ENCODE assay signal across 1 cellular context in the genomic region with DNA sequence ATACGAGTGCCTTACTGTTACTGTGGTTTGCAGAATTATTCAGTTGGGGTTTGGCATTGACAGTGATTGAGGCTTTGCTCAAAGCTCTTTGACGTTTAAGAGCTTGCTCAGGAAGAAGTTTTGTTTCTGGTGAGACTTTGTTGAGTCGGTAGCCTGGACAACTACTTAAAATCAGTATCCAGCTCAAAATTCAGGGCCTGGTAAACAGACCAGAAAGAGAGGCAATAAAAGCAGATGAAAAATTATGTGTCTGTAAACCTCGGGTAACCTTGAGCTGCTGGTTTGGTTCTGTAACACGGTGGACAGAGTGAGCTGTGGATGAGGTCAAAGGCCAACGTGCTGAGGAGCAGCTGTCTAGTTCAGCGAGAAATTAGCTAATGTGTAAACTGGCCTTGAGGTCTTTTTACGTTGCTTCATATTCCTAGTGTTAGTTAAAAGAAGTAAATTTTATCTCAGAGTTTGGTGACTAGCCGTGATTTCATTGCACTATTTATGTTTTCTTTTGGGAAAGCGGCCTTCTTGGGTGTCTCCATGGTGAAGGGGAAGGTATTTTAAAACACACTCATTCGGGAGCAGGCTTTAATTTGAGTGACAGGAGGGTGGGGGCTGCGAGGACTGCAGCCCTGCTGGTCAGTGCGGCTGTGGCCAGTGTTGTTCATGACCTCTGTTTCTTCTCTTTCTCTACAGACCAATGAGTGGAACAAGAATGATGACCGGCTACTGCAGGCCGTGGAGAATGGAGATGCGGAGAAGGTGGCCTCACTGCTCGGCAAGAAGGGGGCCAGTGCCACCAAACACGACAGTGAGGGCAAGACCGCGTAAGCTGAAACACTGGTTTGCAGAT.
TF ChIP-seq lines count a peak whose summit lies in the region.

No MANE protein-coding gene starts in this region.

TF ChIP-seq in HepG2, 621 proteins besides CTCF, POLR2A, EP300 and RAD21 (continued from another document and continues in another):
- TF ChIP-seq, protein P1, sequence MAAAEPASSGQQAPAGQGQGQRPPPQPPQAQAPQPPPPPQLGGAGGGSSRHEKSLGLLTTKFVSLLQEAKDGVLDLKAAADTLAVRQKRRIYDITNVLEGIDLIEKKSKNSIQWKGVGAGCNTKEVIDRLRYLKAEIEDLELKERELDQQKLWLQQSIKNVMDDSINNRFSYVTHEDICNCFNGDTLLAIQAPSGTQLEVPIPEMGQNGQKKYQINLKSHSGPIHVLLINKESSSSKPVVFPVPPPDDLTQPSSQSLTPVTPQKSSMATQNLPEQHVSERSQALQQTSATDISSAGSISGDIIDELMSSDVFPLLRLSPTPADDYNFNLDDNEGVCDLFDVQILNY (CRISPR knock-in tag; conservative IDR thresholded peaks at IDR 0.05), result no peak
- TF ChIP-seq NR2F6 (IDR thresholded peaks at IDR 0.05) (peak; percentile 97), NR2F6 (CRISPR knock-in tag; IDR thresholded peaks at IDR 0.05) (peak; percentile 98), SUZ12 (IDR thresholded peaks at IDR 0.05; ENCODE audit: low read depth, low read length) (no peak), SRSF4 (IDR thresholded peaks at IDR 0.05; ENCODE audit: low read depth, low read length, poor library complexity, severe bottlenecking) (no peak), NONO (IDR thresholded peaks at IDR 0.05) (no peak), NONO (CRISPR knock-in tag; conservative IDR thresholded peaks at IDR 0.05) (peak; percentile 55; the same call in 1 of the 2 replicates), JARID2 (CRISPR knock-in tag; IDR thresholded peaks at IDR 0.05; ENCODE audit: insufficient replicate concordance) (no peak), ATF1 (CRISPR knock-in tag; IDR thresholded peaks at IDR 0.05) (0 out of 2 replicates have a peak, but pooled peaks have one; percentile 47), HNRNPL (IDR thresholded peaks at IDR 0.05; ENCODE audit: low read depth, low read length) (no peak), MTF1 (CRISPR knock-in tag; IDR thresholded peaks at IDR 0.05) (no peak), ZNF292 (CRISPR knock-in tag; IDR thresholded peaks at IDR 0.05; ENCODE audit: borderline replicate concordance, low read depth) (peak; percentile 89; the same call in 1 of the 2 replicates), KLF6 (CRISPR knock-in tag; IDR thresholded peaks at IDR 0.05) (no peak), RELA (CRISPR knock-in tag; IDR thresholded peaks at IDR 0.05) (no peak), PAX8 (CRISPR knock-in tag; IDR thresholded peaks at IDR 0.05; ENCODE audit: borderline replicate concordance) (no peak), SP4 (CRISPR knock-in tag; IDR thresholded peaks at IDR 0.05) (no peak), AGO1 (IDR thresholded peaks at IDR 0.05; ENCODE audit: low read depth, low read length, poor library complexity, severe bottlenecking) (no peak), RBM22 (optimal IDR thresholded peaks at IDR 0.05; ENCODE audit: low read length) (no peak), TP53 (CRISPR knock-in tag; conservative IDR thresholded peaks at IDR 0.05) (no peak), ARID2 (CRISPR knock-in tag; IDR thresholded peaks at IDR 0.05; ENCODE audit: borderline replicate concordance) (no peak), ZSCAN9 (CRISPR knock-in tag; IDR thresholded peaks at IDR 0.05; ENCODE audit: borderline replicate concordance) (no peak; the same call in 1 of the 2 replicates), ETV5 (CRISPR knock-in tag; IDR thresholded peaks at IDR 0.05; ENCODE audit: borderline replicate concordance) (no peak), RCOR2 (CRISPR knock-in tag; IDR thresholded peaks at IDR 0.05) (no peak), MBD4 (IDR thresholded peaks at IDR 0.05; ENCODE audit: borderline replicate concordance, low read length) (no peak), SRF (IDR thresholded peaks at IDR 0.05; ENCODE audit: low read depth, low read length) (no peak), ZBTB7B (CRISPR knock-in tag; IDR thresholded peaks at IDR 0.05) (no peak), NCOR1 (IDR thresholded peaks at IDR 0.05; ENCODE audit: borderline replicate concordance, low read length) (peak; percentile 78), FOXO1 (CRISPR knock-in tag; IDR thresholded peaks at IDR 0.05) (peak; percentile 37; the same call in 1 of the 2 replicates), AHR (CRISPR knock-in tag; IDR thresholded peaks at IDR 0.05) (no peak), FOSL1 (CRISPR knock-in tag; IDR thresholded peaks at IDR 0.05; ENCODE audit: borderline replicate concordance) (no peak), ZNF430 (CRISPR knock-in tag; IDR thresholded peaks at IDR 0.05) (peak; percentile 82; the same call in 1 of the 2 replicates), TMF1 (CRISPR knock-in tag; IDR thresholded peaks at IDR 0.05; ENCODE audit: low read depth) (no peak), MIXL1 (CRISPR knock-in tag; IDR thresholded peaks at IDR 0.05) (peak; percentile 62; the same call in 1 of the 2 replicates), CENPT (CRISPR knock-in tag; IDR thresholded peaks at IDR 0.05; ENCODE audit: low read depth) (no peak), ZNF256 (CRISPR knock-in tag; conservative IDR thresholded peaks at IDR 0.05) (no peak), ZFP36L1 (CRISPR knock-in tag; IDR thresholded peaks at IDR 0.05) (0 out of 2 replicates have a peak, but pooled peaks have one; percentile 30)
- TF ChIP-seq, protein P2, sequence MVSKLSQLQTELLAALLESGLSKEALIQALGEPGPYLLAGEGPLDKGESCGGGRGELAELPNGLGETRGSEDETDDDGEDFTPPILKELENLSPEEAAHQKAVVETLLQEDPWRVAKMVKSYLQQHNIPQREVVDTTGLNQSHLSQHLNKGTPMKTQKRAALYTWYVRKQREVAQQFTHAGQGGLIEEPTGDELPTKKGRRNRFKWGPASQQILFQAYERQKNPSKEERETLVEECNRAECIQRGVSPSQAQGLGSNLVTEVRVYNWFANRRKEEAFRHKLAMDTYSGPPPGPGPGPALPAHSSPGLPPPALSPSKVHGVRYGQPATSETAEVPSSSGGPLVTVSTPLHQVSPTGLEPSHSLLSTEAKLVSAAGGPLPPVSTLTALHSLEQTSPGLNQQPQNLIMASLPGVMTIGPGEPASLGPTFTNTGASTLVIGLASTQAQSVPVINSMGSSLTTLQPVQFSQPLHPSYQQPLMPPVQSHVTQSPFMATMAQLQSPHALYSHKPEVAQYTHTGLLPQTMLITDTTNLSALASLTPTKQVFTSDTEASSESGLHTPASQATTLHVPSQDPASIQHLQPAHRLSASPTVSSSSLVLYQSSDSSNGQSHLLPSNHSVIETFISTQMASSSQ (IDR thresholded peaks at IDR 0.05; ENCODE audit: low read depth), result peak; percentile 62; the same call in 1 of the 2 replicates
- TF ChIP-seq, protein P2 (CRISPR knock-in tag; IDR thresholded peaks at IDR 0.05; ENCODE audit: borderline replicate concordance), result peak; percentile 60; the same call in 1 of the 2 replicates
- TF ChIP-seq, protein P3, sequence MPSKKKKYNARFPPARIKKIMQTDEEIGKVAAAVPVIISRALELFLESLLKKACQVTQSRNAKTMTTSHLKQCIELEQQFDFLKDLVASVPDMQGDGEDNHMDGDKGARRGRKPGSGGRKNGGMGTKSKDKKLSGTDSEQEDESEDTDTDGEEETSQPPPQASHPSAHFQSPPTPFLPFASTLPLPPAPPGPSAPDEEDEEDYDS (CRISPR knock-in tag; IDR thresholded peaks at IDR 0.05), result no peak
- TF ChIP-seq, protein P4, sequence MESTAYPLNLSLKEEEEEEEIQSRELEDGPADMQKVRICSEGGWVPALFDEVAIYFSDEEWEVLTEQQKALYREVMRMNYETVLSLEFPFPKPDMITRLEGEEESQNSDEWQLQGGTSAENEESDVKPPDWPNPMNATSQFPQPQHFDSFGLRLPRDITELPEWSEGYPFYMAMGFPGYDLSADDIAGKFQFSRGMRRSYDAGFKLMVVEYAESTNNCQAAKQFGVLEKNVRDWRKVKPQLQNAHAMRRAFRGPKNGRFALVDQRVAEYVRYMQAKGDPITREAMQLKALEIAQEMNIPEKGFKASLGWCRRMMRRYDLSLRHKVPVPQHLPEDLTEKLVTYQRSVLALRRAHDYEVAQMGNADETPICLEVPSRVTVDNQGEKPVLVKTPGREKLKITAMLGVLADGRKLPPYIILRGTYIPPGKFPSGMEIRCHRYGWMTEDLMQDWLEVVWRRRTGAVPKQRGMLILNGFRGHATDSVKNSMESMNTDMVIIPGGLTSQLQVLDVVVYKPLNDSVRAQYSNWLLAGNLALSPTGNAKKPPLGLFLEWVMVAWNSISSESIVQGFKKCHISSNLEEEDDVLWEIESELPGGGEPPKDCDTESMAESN (CRISPR knock-in tag; conservative IDR thresholded peaks at IDR 0.05), result 0 out of 2 replicates have a peak, but pooled peaks have one; percentile 35
- TF ChIP-seq, protein P5, sequence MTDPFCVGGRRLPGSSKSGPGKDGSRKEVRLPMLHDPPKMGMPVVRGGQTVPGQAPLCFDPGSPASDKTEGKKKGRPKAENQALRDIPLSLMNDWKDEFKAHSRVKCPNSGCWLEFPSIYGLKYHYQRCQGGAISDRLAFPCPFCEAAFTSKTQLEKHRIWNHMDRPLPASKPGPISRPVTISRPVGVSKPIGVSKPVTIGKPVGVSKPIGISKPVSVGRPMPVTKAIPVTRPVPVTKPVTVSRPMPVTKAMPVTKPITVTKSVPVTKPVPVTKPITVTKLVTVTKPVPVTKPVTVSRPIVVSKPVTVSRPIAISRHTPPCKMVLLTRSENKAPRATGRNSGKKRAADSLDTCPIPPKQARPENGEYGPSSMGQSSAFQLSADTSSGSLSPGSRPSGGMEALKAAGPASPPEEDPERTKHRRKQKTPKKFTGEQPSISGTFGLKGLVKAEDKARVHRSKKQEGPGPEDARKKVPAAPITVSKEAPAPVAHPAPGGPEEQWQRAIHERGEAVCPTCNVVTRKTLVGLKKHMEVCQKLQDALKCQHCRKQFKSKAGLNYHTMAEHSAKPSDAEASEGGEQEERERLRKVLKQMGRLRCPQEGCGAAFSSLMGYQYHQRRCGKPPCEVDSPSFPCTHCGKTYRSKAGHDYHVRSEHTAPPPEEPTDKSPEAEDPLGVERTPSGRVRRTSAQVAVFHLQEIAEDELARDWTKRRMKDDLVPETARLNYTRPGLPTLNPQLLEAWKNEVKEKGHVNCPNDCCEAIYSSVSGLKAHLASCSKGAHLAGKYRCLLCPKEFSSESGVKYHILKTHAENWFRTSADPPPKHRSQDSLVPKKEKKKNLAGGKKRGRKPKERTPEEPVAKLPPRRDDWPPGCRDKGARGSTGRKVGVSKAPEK (CRISPR knock-in tag; IDR thresholded peaks at IDR 0.05; ENCODE audit: borderline replicate concordance), result no peak
- TF ChIP-seq, protein P6, sequence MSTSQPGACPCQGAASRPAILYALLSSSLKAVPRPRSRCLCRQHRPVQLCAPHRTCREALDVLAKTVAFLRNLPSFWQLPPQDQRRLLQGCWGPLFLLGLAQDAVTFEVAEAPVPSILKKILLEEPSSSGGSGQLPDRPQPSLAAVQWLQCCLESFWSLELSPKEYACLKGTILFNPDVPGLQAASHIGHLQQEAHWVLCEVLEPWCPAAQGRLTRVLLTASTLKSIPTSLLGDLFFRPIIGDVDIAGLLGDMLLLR (CRISPR knock-in tag; IDR thresholded peaks at IDR 0.05), result no peak
- TF ChIP-seq, protein P7, sequence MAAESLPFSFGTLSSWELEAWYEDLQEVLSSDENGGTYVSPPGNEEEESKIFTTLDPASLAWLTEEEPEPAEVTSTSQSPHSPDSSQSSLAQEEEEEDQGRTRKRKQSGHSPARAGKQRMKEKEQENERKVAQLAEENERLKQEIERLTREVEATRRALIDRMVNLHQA (CRISPR knock-in tag; IDR thresholded peaks at IDR 0.05), result no peak
- TF ChIP-seq, protein P8, sequence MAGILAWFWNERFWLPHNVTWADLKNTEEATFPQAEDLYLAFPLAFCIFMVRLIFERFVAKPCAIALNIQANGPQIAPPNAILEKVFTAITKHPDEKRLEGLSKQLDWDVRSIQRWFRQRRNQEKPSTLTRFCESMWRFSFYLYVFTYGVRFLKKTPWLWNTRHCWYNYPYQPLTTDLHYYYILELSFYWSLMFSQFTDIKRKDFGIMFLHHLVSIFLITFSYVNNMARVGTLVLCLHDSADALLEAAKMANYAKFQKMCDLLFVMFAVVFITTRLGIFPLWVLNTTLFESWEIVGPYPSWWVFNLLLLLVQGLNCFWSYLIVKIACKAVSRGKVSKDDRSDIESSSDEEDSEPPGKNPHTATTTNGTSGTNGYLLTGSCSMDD (CRISPR knock-in tag; IDR thresholded peaks at IDR 0.05), result no peak
- TF ChIP-seq, protein P9, sequence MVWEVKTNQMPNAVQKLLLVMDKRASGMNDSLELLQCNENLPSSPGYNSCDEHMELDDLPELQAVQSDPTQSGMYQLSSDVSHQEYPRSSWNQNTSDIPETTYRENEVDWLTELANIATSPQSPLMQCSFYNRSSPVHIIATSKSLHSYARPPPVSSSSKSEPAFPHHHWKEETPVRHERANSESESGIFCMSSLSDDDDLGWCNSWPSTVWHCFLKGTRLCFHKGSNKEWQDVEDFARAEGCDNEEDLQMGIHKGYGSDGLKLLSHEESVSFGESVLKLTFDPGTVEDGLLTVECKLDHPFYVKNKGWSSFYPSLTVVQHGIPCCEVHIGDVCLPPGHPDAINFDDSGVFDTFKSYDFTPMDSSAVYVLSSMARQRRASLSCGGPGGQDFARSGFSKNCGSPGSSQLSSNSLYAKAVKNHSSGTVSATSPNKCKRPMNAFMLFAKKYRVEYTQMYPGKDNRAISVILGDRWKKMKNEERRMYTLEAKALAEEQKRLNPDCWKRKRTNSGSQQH (CRISPR knock-in tag; IDR thresholded peaks at IDR 0.05; ENCODE audit: low read depth), result no peak
- TF ChIP-seq, protein P10, sequence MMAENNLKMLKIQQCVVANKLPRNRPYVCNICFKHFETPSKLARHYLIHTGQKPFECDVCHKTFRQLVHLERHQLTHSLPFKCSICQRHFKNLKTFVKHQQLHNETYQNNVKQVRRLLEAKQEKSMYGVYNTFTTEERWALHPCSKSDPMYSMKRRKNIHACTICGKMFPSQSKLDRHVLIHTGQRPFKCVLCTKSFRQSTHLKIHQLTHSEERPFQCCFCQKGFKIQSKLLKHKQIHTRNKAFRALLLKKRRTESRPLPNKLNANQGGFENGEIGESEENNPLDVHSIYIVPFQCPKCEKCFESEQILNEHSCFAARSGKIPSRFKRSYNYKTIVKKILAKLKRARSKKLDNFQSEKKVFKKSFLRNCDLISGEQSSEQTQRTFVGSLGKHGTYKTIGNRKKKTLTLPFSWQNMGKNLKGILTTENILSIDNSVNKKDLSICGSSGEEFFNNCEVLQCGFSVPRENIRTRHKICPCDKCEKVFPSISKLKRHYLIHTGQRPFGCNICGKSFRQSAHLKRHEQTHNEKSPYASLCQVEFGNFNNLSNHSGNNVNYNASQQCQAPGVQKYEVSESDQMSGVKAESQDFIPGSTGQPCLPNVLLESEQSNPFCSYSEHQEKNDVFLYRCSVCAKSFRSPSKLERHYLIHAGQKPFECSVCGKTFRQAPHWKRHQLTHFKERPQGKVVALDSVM (CRISPR knock-in tag; IDR thresholded peaks at IDR 0.05), result no peak
